In the genomic region with DNA sequence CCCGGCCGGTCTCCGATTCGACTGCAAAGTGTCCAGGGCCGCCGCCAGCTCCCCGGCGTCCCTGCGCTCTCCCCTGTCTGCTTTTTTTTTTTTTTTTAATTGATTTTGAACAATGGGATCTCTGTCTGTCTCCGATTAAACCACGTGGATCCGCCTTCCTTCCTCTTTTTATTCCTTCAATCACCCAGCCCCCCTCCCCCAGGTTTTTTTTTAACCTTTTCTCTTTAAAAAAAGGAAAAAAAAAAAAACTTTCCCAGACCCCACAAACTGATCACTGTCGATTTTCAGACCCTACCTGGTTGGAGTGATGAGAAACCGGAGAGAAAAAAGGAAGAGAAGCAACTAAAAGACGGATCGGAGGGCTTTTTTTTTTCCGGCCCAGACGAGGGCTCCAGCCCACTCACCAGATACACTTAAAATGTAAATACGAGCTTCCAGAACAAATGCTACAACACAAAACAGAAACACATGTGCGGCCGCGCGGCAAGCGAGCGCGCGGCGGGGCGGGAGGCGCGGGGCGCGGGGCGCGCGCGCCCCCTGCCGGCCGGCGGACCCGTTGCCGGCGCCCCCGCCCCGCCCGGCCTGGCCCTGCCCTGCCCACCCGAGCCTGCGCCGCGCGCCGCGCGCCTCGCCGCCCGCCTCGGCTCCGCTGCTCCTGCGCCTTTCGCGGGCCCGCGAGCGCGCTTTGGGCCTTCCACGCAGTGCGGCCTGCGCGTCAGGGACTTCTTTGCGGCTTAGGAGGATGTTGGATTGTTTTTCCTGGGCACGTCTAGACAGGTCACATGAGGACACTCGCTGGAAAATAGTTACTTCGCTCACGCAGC, we compare ENCODE assay signal across 1 cellular context.
TF ChIP-seq lines count a peak whose summit lies in the region.

A gene (minus strand): TSS at position 428 of the 824 bp plus-strand sequence. CDS start 1,163 bp downstream, outside the sequence.

TF ChIP-seq in HEK293, 187 proteins besides CTCF, POLR2A, EP300 and RAD21 (continued from another document):
- TF ChIP-seq, protein P1, sequence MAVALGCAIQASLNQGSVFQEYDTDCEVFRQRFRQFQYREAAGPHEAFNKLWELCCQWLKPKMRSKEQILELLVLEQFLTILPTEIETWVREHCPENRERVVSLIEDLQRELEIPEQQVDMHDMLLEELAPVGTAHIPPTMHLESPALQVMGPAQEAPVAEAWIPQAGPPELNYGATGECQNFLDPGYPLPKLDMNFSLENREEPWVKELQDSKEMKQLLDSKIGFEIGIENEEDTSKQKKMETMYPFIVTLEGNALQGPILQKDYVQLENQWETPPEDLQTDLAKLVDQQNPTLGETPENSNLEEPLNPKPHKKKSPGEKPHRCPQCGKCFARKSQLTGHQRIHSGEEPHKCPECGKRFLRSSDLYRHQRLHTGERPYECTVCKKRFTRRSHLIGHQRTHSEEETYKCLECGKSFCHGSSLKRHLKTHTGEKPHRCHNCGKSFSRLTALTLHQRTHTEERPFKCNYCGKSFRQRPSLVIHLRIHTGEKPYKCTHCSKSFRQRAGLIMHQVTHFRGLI (tag by site-specific recombination; IDR thresholded peaks at IDR 0.05) = no peak
- TF ChIP-seq, protein P2, sequence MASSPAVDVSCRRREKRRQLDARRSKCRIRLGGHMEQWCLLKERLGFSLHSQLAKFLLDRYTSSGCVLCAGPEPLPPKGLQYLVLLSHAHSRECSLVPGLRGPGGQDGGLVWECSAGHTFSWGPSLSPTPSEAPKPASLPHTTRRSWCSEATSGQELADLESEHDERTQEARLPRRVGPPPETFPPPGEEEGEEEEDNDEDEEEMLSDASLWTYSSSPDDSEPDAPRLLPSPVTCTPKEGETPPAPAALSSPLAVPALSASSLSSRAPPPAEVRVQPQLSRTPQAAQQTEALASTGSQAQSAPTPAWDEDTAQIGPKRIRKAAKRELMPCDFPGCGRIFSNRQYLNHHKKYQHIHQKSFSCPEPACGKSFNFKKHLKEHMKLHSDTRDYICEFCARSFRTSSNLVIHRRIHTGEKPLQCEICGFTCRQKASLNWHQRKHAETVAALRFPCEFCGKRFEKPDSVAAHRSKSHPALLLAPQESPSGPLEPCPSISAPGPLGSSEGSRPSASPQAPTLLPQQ (tag by site-specific recombination; IDR thresholded peaks at IDR 0.05) = peak; percentile 17; the same call in 1 of the 2 replicates
- TF ChIP-seq OVOL3 (tag by site-specific recombination; IDR thresholded peaks at IDR 0.05) = no peak
- TF ChIP-seq ZSCAN30 (tag by site-specific recombination; IDR thresholded peaks at IDR 0.05) = 0 out of 2 replicates have a peak, but pooled peaks have one; percentile 30
- TF ChIP-seq, protein P3, sequence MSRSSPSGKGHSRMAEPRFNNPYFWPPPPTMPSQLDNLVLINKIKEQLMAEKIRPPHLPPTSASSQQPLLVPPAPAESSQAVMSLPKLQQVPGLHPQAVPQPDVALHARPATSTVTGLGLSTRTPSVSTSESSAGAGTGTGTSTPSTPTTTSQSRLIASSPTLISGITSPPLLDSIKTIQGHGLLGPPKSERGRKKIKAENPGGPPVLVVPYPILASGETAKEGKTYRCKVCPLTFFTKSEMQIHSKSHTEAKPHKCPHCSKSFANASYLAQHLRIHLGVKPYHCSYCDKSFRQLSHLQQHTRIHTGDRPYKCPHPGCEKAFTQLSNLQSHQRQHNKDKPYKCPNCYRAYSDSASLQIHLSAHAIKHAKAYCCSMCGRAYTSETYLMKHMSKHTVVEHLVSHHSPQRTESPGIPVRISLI (tag by site-specific recombination; IDR thresholded peaks at IDR 0.05) = peak; percentile 90
- TF ChIP-seq SP2 (tag by site-specific recombination; IDR thresholded peaks at IDR 0.05) = no peak
- TF ChIP-seq IKZF3 (tag by site-specific recombination; IDR thresholded peaks at IDR 0.05) = peak; percentile 33; the same call in 1 of the 2 replicates
- TF ChIP-seq PRDM1 (tag by site-specific recombination; IDR thresholded peaks at IDR 0.05) = 0 out of 2 replicates have a peak, but pooled peaks have one; percentile 39
- TF ChIP-seq ZNF184 (tag by site-specific recombination; IDR thresholded peaks at IDR 0.05) = 0 out of 2 replicates have a peak, but pooled peaks have one; percentile 7
- TF ChIP-seq SP7 (tag by site-specific recombination; IDR thresholded peaks at IDR 0.05) = 0 out of 2 replicates have a peak, but pooled peaks have one; percentile 29
- TF ChIP-seq, protein P4, sequence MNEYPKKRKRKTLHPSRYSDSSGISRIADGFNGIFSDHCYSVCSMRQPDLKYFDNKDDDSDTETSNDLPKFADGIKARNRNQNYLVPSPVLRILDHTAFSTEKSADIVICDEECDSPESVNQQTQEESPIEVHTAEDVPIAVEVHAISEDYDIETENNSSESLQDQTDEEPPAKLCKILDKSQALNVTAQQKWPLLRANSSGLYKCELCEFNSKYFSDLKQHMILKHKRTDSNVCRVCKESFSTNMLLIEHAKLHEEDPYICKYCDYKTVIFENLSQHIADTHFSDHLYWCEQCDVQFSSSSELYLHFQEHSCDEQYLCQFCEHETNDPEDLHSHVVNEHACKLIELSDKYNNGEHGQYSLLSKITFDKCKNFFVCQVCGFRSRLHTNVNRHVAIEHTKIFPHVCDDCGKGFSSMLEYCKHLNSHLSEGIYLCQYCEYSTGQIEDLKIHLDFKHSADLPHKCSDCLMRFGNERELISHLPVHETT (tag by site-specific recombination; IDR thresholded peaks at IDR 0.05) = 0 out of 2 replicates have a peak, but pooled peaks have one; percentile 29
- TF ChIP-seq ZNF629 (tag by site-specific recombination; IDR thresholded peaks at IDR 0.05) = peak; percentile 12; the same call in 1 of the 2 replicates
- TF ChIP-seq ZNF335 (tag by site-specific recombination; conservative IDR thresholded peaks at IDR 0.05) = 0 out of 2 replicates have a peak, but pooled peaks have one; percentile 58
- TF ChIP-seq ZNF24 (tag by site-specific recombination; IDR thresholded peaks at IDR 0.05) = peak; percentile 64; the same call in 1 of the 2 replicates
